1 cellular context compared by ENCODE assay signal in genomic region chr18:75255113-75255512, GRCh38.
TF ChIP-seq lines count a peak whose summit lies in the region.

No MANE protein-coding gene starts in this region.

TF ChIP-seq in GM12878, 131 proteins besides CTCF, POLR2A, EP300 and RAD21:
- no peak for TF ChIP-seq JUND (IDR thresholded peaks at IDR 0.05; ENCODE audit: low read depth, low read length)
- no peak for TF ChIP-seq BRCA1 (IDR thresholded peaks at IDR 0.05; ENCODE audit: low read depth, low read length)
- TF ChIP-seq NR2C1 (IDR thresholded peaks at IDR 0.05): no peak
- no peak for TF ChIP-seq IRF5 (IDR thresholded peaks at IDR 0.05; ENCODE audit: borderline replicate concordance)
- TF ChIP-seq MLLT1 (IDR thresholded peaks at IDR 0.05): no peak
- no peak for TF ChIP-seq REST (IDR thresholded peaks at IDR 0.05; ENCODE audit: low read depth, low read length)
- TF ChIP-seq HSF1 (IDR thresholded peaks at IDR 0.05; ENCODE audit: low read depth, low read length): no peak
- no peak for TF ChIP-seq ZNF207 (IDR thresholded peaks at IDR 0.05; ENCODE audit: borderline replicate concordance)
- TF ChIP-seq IKZF1 (conservative IDR thresholded peaks at IDR 0.05): no peak
- no peak for TF ChIP-seq BCL11A (IDR thresholded peaks at IDR 0.05; ENCODE audit: low read depth, low read length)
- TF ChIP-seq MTA3 (IDR thresholded peaks at IDR 0.05; ENCODE audit: borderline replicate concordance, low read length): no peak
- no peak for TF ChIP-seq POLR2AphosphoS5 (IDR thresholded peaks at IDR 0.05; ENCODE audit: low read length)
- TF ChIP-seq PRDM15 (CRISPR knock-in tag; IDR thresholded peaks at IDR 0.05): no peak
- TF ChIP-seq JUNB (IDR thresholded peaks at IDR 0.05): no peak
- TF ChIP-seq USF2 (IDR thresholded peaks at IDR 0.05; ENCODE audit: borderline replicate concordance, low read depth, low read length): no peak
- no peak for TF ChIP-seq YY1 (IDR thresholded peaks at IDR 0.05; ENCODE audit: low read depth, low read length)
- no peak for TF ChIP-seq IRF4 (IDR thresholded peaks at IDR 0.05; ENCODE audit: low read depth, low read length)
- no peak for TF ChIP-seq BHLHE40 (IDR thresholded peaks at IDR 0.05; ENCODE audit: borderline replicate concordance in 1 of 2, low read depth in 2 of 2, low read length in 1 of 2)
